ENCODE assay signal across 8 cellular contexts in the genomic region with DNA sequence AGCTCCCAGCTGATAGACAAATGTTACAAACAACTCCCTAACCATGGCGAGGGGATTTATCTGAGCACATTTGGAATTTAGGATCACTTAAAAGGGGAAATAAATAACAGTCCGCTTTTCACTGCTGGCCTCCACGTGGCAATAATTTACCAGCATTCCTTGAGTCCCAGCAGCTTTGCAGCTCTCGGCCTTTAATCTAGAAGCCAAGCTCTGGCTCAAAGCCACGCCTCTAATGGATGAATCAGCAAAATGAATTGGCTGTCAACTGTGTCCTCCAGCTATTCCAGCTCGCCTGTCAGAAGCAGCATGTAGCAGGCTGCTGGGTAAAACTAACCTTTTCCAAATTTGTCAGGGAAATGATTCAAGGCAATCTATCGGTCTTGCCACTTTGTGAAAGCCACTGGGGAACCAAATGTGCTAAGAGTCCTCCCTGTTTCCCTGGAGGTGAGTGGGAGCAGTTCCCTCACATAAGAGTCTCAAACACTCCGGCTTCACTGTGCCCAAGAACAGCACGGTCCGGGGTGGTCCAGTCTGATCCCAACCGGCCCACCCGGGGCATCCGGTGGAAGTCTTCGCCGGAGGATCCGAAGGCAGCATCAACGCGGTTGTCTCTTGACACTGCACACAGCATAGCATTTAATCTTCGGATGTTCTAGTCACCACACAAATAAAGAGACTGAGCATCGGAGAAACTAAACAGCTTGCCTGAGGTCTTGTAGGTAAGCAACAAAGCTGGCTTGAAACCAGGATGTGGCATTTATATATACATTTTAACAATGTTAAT.
A peak's percentile ranks its signal among the peaks of the same experiment; 100 is the strongest.
DNase-seq lines count a peak whose midpoint lies in the region; ATAC-seq, FAIRE-seq and TF ChIP-seq lines count a peak whose summit lies in the region.

No MANE protein-coding gene starts in this region.

- H3K27me3 ChIP-seq in H9 (ENCODE audit: insufficient read depth, low read length) (no peaks in the 10 kb centered on the region), lung (ENCODE audit: control insufficient read depth, insufficient read depth) (no peaks in the 10 kb centered on the region)

- FAIRE-seq in endometrium (lab: Jason Lieb, UNC) = peak; percentile 97

- no peak overlapping the region for H3K4ac ChIP-seq in H9 (ENCODE audit: low read depth, low read length)

- peak; percentile 54 for ATAC-seq in lung (ENCODE audit: insufficient read depth, low FRiP score)
- ATAC-seq in HG03159 (IDR thresholded peaks at IDR 0.05; ENCODE audit: unreplicated experiment) = no peak
- no peak for ATAC-seq in HG03196 (IDR thresholded peaks at IDR 0.05; ENCODE audit: unreplicated experiment)

- H3K9me3 ChIP-seq in H9 (ENCODE audit: control insufficient read depth, low read depth, low read length) (no peaks in the 10 kb centered on the region), lung (ENCODE audit: control insufficient read depth in 2 of 2, insufficient read depth in 1 of 2, low read length in 1 of 2) (no peaks in the 10 kb centered on the region)

- no peaks in the 10 kb centered on the region for H3K9me3 Mint-ChIP-seq in H9

- H4K91ac ChIP-seq in H9 (ENCODE audit: insufficient read length, low read depth, low read length) = no peak overlapping the region

- no peak overlapping the region for H2BK20ac ChIP-seq in H9 (ENCODE audit: low read depth, low read length, poor library complexity, severe bottlenecking)

- DNase-seq in H9 (peak; percentile 49), RKO (ENCODE audit: low spot score) (peak; percentile 75), lung (ENCODE audit: low spot score) (peak; percentile 83), ureter (ENCODE audit: low spot score) (peak; percentile 89), NK-92 (lab: John Stamatoyannopoulos, UW; ENCODE audit: unreplicated experiment) (no peak)

- no peak overlapping the region for H3K27ac ChIP-seq in H9 (ENCODE audit: insufficient read length, low read depth, low read length)
- H3K27ac ChIP-seq in lung (ENCODE audit: low read depth in 1 of 2, low read length in 1 of 2) = peak overlapping the region; percentile 52 to 78

- no peaks in the 10 kb centered on the region for H3K23me2 ChIP-seq in H9 (ENCODE audit: insufficient read length, low read depth, low read length, poor library complexity, severe bottlenecking)

- no peak overlapping the region for H3K18ac ChIP-seq in H9 (ENCODE audit: insufficient read length, low read depth, low read length)

- no CpG with 5 or more reads among the region's 20 CpGs for WGBS in H9 (ENCODE audit: extremely low coverage, insufficient read length, low lambda C conversion rate)
- WGBS in lung, 2 donors = 34 to 46% methylated on average over 20 of the region's 20 CpGs

- no peak overlapping the region for H3K14ac ChIP-seq in H9 (ENCODE audit: insufficient read depth, low read length)

- no peak overlapping the region for H3K9ac ChIP-seq in H9 (ENCODE audit: extremely low read depth, insufficient read length, low read length)

- H2AK5ac ChIP-seq in H9 (ENCODE audit: insufficient read length, low read length) = no peak overlapping the region

- H4K20me1 ChIP-seq in H9 (ENCODE audit: control insufficient read depth, insufficient read depth, insufficient read length) = no peaks in the 10 kb centered on the region

- H3T11ph ChIP-seq in H9 (ENCODE audit: low read length) = no peak overlapping the region

- H3K79me1 ChIP-seq in H9 (ENCODE audit: insufficient read depth, low read depth, low read length, poor library complexity, severe bottlenecking) = no peaks in the 10 kb centered on the region

- peak overlapping the region; percentile 15 to 84 (median 44); a peak in 3 of 7 replicates for H3K27ac Mint-ChIP-seq in H9

- no peak overlapping the region for H3K23ac ChIP-seq in H9 (ENCODE audit: insufficient read length, low read depth, low read length)

- H3K79me2 ChIP-seq in H9 (ENCODE audit: insufficient read depth, low read length) = no peaks in the 10 kb centered on the region

- no peak overlapping the region for H4K8ac ChIP-seq in H9 (replicated peaks; ENCODE audit: insufficient read length, low read depth, low read length)

- H3K4me1 ChIP-seq in H9 (ENCODE audit: insufficient read depth, low read length) = peaks cover 8% of the 10 kb centered on the region; the same call in 1 of the 2 replicates
- peaks cover 3 to 16% of the 10 kb centered on the region in 2 donors for H3K4me1 ChIP-seq in lung (ENCODE audit: control insufficient read depth in 2 of 2, insufficient read depth in 2 of 2, low read length in 2 of 2)

- H3K36me3 Mint-ChIP-seq in H9 (ENCODE audit: insufficient read depth in 1 of 3, low read depth in 3 of 3) = peaks cover 4 to 10% (median 4%) of the 10 kb centered on the region in 3 experiments; a peak in 6 of 7 replicates

- no peak overlapping the region; a peak in 1 of 5 replicates for H3K4me3 Mint-ChIP-seq in H9

- no peak overlapping the region for H2BK5ac ChIP-seq in H9 (ENCODE audit: insufficient read length, low read length)

- H3K56ac ChIP-seq in H9 (ENCODE audit: insufficient read length, low read depth, low read length) = no peak overlapping the region

- H3K27me3 Mint-ChIP-seq in H9 (ENCODE audit: low read depth) = no peaks in the 10 kb centered on the region

- peaks cover 39 to 49% of the 10 kb centered on the region in 2 experiments for H3K4me1 Mint-ChIP-seq in H9

- peaks cover 6 to 8% of the 10 kb centered on the region in 2 donors for H3K36me3 ChIP-seq in lung (ENCODE audit: control insufficient read depth in 2 of 2, insufficient read depth in 2 of 2, low read length in 2 of 2)

- no peak for TF ChIP-seq CTCF in H9 (conservative IDR thresholded peaks at IDR 0.05)
- TF ChIP-seq CTCF in lung (IDR thresholded peaks at IDR 0.05; ENCODE audit: control extremely low read depth, extremely low read depth) = no peak

- no peak overlapping the region for H2BK12ac ChIP-seq in H9 (ENCODE audit: insufficient read length, low read depth, low read length)

- H2BK120ac ChIP-seq in H9 (ENCODE audit: low read depth, low read length, poor library complexity, severe bottlenecking) = no peak overlapping the region

- H3K4me2 ChIP-seq in H9 (ENCODE audit: insufficient read depth, insufficient read length, low read length) = no peak overlapping the region

- no peak overlapping the region for H2AFZ ChIP-seq in H9 (ENCODE audit: low read length)

- no peak overlapping the region for H3K4me3 ChIP-seq in lung

- no peak overlapping the region for H2BK15ac ChIP-seq in H9 (ENCODE audit: low read depth, low read length)

- H4K5ac ChIP-seq in H9 (ENCODE audit: insufficient read length, low read depth, low read length) = no peak overlapping the region
